10 cellular contexts compared by ENCODE assay signal in the genomic region with DNA sequence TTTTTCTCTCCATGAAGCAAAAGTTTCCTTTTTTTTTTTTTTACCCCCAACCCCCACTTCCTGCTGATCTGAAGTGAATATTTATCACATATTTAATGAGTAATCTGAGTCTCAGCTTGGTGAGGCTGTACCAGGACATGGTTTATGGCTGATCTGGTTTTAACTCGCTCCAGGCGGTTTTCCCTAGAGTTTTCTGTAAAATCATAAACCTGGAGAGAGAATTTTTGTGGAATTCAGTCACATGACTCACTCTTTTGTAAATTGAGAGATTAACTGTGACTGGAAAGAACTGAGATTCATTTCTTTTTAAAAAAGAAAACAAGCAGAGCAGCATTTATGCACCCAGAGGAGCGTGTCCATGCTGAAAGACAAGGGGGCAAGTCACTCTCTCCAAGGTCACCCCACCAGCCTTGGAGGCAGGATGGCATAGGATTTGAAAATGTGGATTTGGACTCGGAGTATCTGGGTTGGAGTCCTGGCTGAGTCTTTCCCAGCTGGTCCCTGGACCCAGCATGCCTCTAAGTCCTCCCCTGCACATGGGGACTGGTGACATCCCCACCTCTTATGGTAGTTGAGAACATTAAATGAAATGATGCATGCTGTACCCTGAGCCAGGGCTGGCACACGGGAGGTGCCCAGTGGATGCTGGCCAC.
A peak's percentile ranks its signal among the peaks of the same experiment; 100 is the strongest.
DNase-seq lines count a peak whose midpoint lies in the region; ATAC-seq and TF ChIP-seq lines count a peak whose summit lies in the region.
"Had no signal": no experiment of that assay in that cellular context is flagged by ENCODE, and none has a peak within 500 bp of the region (broad histone marks: within the 10 kb centered on the region; RNA-seq: fewer than 3 reads in every experiment).

No MANE protein-coding gene starts in this region.

- H3K9ac ChIP-seq in BLaER1 (no peak overlapping the region), PC-3 (ENCODE audit: low read length) (0 out of 2 replicates have a peak overlapping the region, but pooled peaks have one; percentile 3)

- H4K20me1 ChIP-seq in BLaER1 (peaks cover 76% of the 10 kb centered on the region), PC-3 (ENCODE audit: low read length) (no peaks in the 10 kb centered on the region)

- peak; percentile 85 for DNase-seq in PC-3
- no peak for DNase-seq in esophagus squamous epithelium (lab: John Stamatoyannopoulos, UW)
- peak; percentile 59 for DNase-seq in non-pigmented ciliary epithelial cell (ENCODE audit: low read depth)
- DNase-seq: activated CD4-positive, alpha-beta memory T cell treated with anti-CD3 and anti-CD28 coated beads, Interleukin-2, amount 10 ng/mL, durations not matched to agents 7 days and 5 days had no signal

- H3K4me2 ChIP-seq in BLaER1, result peak overlapping the region; percentile 32; the same call in 1 of the 2 replicates
- H3K4me2 ChIP-seq in PC-3 (ENCODE audit: low read length), result peak overlapping the region; percentile 62

- CTCF ChIA-PET in PC-3 (lab: Charles Lee), result no interaction called here

- H2AFZ ChIP-seq in PC-3 (ENCODE audit: low read length), result peak overlapping the region; percentile 38; the same call in 1 of the 2 replicates

- ATAC-seq in PC-3 (peak; percentile 91), GM21390 (IDR thresholded peaks at IDR 0.05; ENCODE audit: unreplicated experiment) (no peak), HG03039 (IDR thresholded peaks at IDR 0.05; ENCODE audit: unreplicated experiment) (no peak), HG03045 (IDR thresholded peaks at IDR 0.05; ENCODE audit: unreplicated experiment) (no peak), HG02885 (IDR thresholded peaks at IDR 0.05; ENCODE audit: poor library complexity, unreplicated experiment) (no peak)
- ATAC-seq: natural killer cell treated with Interleukin-12 subunit alpha and Interleukin-12 subunit beta and Interleukin-15 and Interleukin-18, amount 100 ng/mL, for 72 hours had no signal

- TF ChIP-seq CTCF in PC-3 (conservative IDR thresholded peaks at IDR 0.05; ENCODE audit: low read depth, low read length) (no peak), esophagus squamous epithelium (IDR thresholded peaks at IDR 0.05) (no peak)

- POLR2A ChIA-PET in PC-3 (lab: Charles Lee; ENCODE audit: unreplicated experiment), result no interaction called here

- H3K27ac ChIP-seq in BLaER1 (peak overlapping the region; percentile 60; the same call in 1 of the 2 replicates), PC-3 (ENCODE audit: low read length) (peak overlapping the region; percentile 68), esophagus squamous epithelium (peak overlapping the region in 3 of 4 donors; percentile 17 to 39 (median 27))

- no peaks in the 10 kb centered on the region for H3K9me3 ChIP-seq in BLaER1
- H3K9me3 ChIP-seq in PC-3 (ENCODE audit: low read length), result no peaks in the 10 kb centered on the region
- H3K9me3 ChIP-seq in esophagus squamous epithelium, result no peaks in the 10 kb centered on the region

- intact Hi-C loops in PC-3 (cut with micrococcal nuclease), result no loop called here
- intact Hi-C loops in esophagus squamous epithelium (cut with DNase I), result no loop called here

- no peak overlapping the region for H3K4me3 ChIP-seq in BLaER1
- no peak overlapping the region; the same call in 1 of the 2 replicates for H3K4me3 ChIP-seq in PC-3 (ENCODE audit: low read length)
- no peak overlapping the region for H3K4me3 ChIP-seq in esophagus squamous epithelium

- H3K27me3 ChIP-seq in BLaER1 (no peaks in the 10 kb centered on the region), PC-3 (ENCODE audit: low read length) (no peaks in the 10 kb centered on the region), esophagus squamous epithelium (no peaks in the 10 kb centered on the region)

- H3F3A ChIP-seq in PC-3 (ENCODE audit: low read length, unreplicated experiment), result no peaks in the 10 kb centered on the region

- no peak for TF ChIP-seq POLR2A in esophagus squamous epithelium (IDR thresholded peaks at IDR 0.05)

- H3K79me2 ChIP-seq in PC-3 (ENCODE audit: low read length), result 0 out of 2 replicates have a peak, but pooled peaks cover 4% of the 10 kb centered on the region

- 27% methylated on average over 5 of the region's 5 CpGs for WGBS in esophagus squamous epithelium, 2 donors

- H3K4me1 ChIP-seq in BLaER1 (peaks cover 57% of the 10 kb centered on the region), PC-3 (ENCODE audit: insufficient read depth, low read length) (peaks cover 29% of the 10 kb centered on the region), esophagus squamous epithelium (peaks cover 9 to 36% (median 18%) of the 10 kb centered on the region in 3 donors)

- BruUV-seq in PC-3 (replicated peaks; lab: Mats Ljungman, UMichigan), result no TSS peak

- peaks cover 61% of the 10 kb centered on the region for H3K36me3 ChIP-seq in BLaER1
- no peaks in the 10 kb centered on the region for H3K36me3 ChIP-seq in PC-3 (ENCODE audit: low read depth, low read length)
- no peaks in the 10 kb centered on the region for H3K36me3 ChIP-seq in esophagus squamous epithelium

- H3K9me2 ChIP-seq in PC-3 (replicated peaks; ENCODE audit: low read length), result no peaks in the 10 kb centered on the region
